8 cellular contexts compared by ENCODE assay signal in genomic region chr1:246579818-246580217, GRCh38. TPM values are rescaled to one million over a fixed set of nuclear protein-coding genes. Genes with fewer than 3 reads are reported as not detected.
DNase-seq lines count a peak whose midpoint lies in the region; ATAC-seq and TF ChIP-seq lines count a peak whose summit lies in the region.

No MANE protein-coding gene starts in this region.

- H3K27me3 ChIP-seq in esophagus muscularis mucosa (no peaks in the 10 kb centered on the region), BE2C (no peaks in the 10 kb centered on the region)

- H3K36me3 ChIP-seq in esophagus muscularis mucosa (no peaks in the 10 kb centered on the region), BE2C (no peaks in the 10 kb centered on the region; the same call in 1 of the 2 replicates)

- H3K4me1 ChIP-seq in esophagus muscularis mucosa (peaks cover 78 to 95% (median 90%) of the 10 kb centered on the region in 4 donors), BE2C (no peaks in the 10 kb centered on the region)

- DNase-seq in CD1c-positive myeloid dendritic cell (ENCODE audit: extremely low spot score) (peak; percentile 22), esophagus muscularis mucosa (ENCODE audit: extremely low spot score) (no peak), BE2C (no peak), NCI-H146 (lab: John Stamatoyannopoulos, UW) (no peak), RPMI8226 (no peak)

- TF ChIP-seq POLR2A in esophagus muscularis mucosa (IDR thresholded peaks at IDR 0.05; ENCODE audit: low read depth): no peak

- TF ChIP-seq EP300 in esophagus muscularis mucosa (IDR thresholded peaks at IDR 0.05): no peak

- H3K27ac ChIP-seq in esophagus muscularis mucosa (replicated peaks in 1 of 4): peak overlapping the region; percentile 70 to 84 (median 79)

- ATAC-seq in GM19463 (IDR thresholded peaks at IDR 0.05; ENCODE audit: unreplicated experiment) (peak; percentile 60), HG03342 (IDR thresholded peaks at IDR 0.05; ENCODE audit: unreplicated experiment) (peak; percentile 77), HG03097 (IDR thresholded peaks at IDR 0.05; ENCODE audit: low FRiP score, unreplicated experiment) (no peak)

- WGBS in esophagus muscularis mucosa: 8% methylated on average over 3 of the region's 3 CpGs

- TF ChIP-seq CTCF in esophagus muscularis mucosa (IDR thresholded peaks at IDR 0.05): no peak
- TF ChIP-seq CTCF in BE2C (IDR thresholded peaks at IDR 0.05; ENCODE audit: low read depth, low read length): no peak

- intact Hi-C loops in esophagus muscularis mucosa (cut with DNase I): loop anchor here (5.0 kb wide), 1 partner anchor 42 kb away; no protein-coding TSS in a partner anchor

- H3K9me3 ChIP-seq in esophagus muscularis mucosa: no peaks in the 10 kb centered on the region
- H3K9me3 ChIP-seq in BE2C: no peaks in the 10 kb centered on the region

- H3K4me3 ChIP-seq in esophagus muscularis mucosa (peak overlapping the region in 1 of 4 donors; percentile 4), BE2C (ENCODE audit: low read depth, low read length) (no peak overlapping the region)

RNA-seq across cellular contexts. Expression of gene CNST, which starts 13.6 kb away (rescaled TPM):
- total RNA-seq in esophagus muscularis mucosa: 10 to 100 TPM; 55.4 to 74.7 (median 61.9) TPM
- 20.5 TPM for polyA plus RNA-seq in BE2C (2012; ENCODE audit: insufficient read depth, insufficient read length, low read depth)

RNA-seq across cellular contexts. Expression of gene TFB2M, which starts 13.8 kb away (rescaled TPM):
- 10 to 100 TPM in 2 of 4 donors, 1 to 10 TPM in 2; 9.1 to 12.9 (median 11.4) TPM for total RNA-seq in esophagus muscularis mucosa
- polyA plus RNA-seq in BE2C (2012; ENCODE audit: insufficient read depth, insufficient read length, low read depth): 28.1 TPM
